ENCODE assay signal across 18 cellular contexts in genomic region chr10:110676016-110676415, GRCh38. TPM values are rescaled to one million over a fixed set of nuclear protein-coding genes. Genes with fewer than 3 reads are reported as not detected.
DNase-seq lines count a peak whose midpoint lies in the region; ATAC-seq, FAIRE-seq and TF ChIP-seq lines count a peak whose summit lies in the region.
"Had no signal": no experiment of that assay in that cellular context is flagged by ENCODE, and none has a peak within 500 bp of the region (broad histone marks: within the 10 kb centered on the region; RNA-seq: fewer than 3 reads in every experiment).

No MANE protein-coding gene starts in this region.

- 16 to 25% (median 24%) methylated on average over 6 of the region's 6 CpGs for WGBS in heart left ventricle, 4 donors

- intact Hi-C loops in heart left ventricle (cut with DNase I), result loop anchor here in 3 of 10 donors (2.0 to 10.0 kb wide), 3 partner anchors 64 to 219 kb away; no protein-coding TSS in a partner anchor
- intact Hi-C loops in Right ventricle myocardium inferior (cut with DNase I), result no loop called here

- peak overlapping the region in 10 of 12 donors; percentile 3 to 60 (median 36) for H3K27ac ChIP-seq in heart left ventricle
- no peak overlapping the region for H3K27ac ChIP-seq in HEK293 (ENCODE audit: extremely low read depth, low read depth, low read length)
- H3K27ac ChIP-seq: 22Rv1, C4-2B had no signal

- TF ChIP-seq POLR2A in heart left ventricle (IDR thresholded peaks at IDR 0.05) (no peak), H54 (IDR thresholded peaks at IDR 0.05; ENCODE audit: low read depth, low read length) (no peak)

- CTCF ChIA-PET in HEK293 (lab: Yijun Ruan, JAX), result interaction anchor here (1.2 to 2.4 kb wide), 3 partner anchors 12 to 65 kb away, joined by 3 to 10 read pairs (median 5); no protein-coding TSS in a partner anchor

- TF ChIP-seq CTCF in heart left ventricle (IDR thresholded peaks at IDR 0.05) (no peak), AG10803 (conservative IDR thresholded peaks at IDR 0.05; ENCODE audit: low read length) (no peak), HEK293 (tag by site-specific recombination; IDR thresholded peaks at IDR 0.05) (no peak)

- H3K4me1 ChIP-seq in heart left ventricle, result peaks cover 0 to 82% (median 21%) of the 10 kb centered on the region in 12 donors
- H3K4me1 ChIP-seq in HEK293 (ENCODE audit: control insufficient read depth, insufficient read depth, low read length), result peaks cover 5% of the 10 kb centered on the region; the same call in 1 of the 2 replicates
- H3K4me1 ChIP-seq: BE2C had no signal

- H3K9me3 ChIP-seq in heart left ventricle, result no peaks in the 10 kb centered on the region
- H3K9me3 ChIP-seq in HEK293 (ENCODE audit: control insufficient read depth, insufficient read depth, low read depth, low read length), result no peaks in the 10 kb centered on the region
- H3K9me3 ChIP-seq: BE2C had no signal

- ATAC-seq in heart left ventricle, result no peak
- no peak for ATAC-seq in Right ventricle myocardium inferior
- ATAC-seq in GM21367 (IDR thresholded peaks at IDR 0.05; ENCODE audit: unreplicated experiment), result no peak
- ATAC-seq: GM23338 had no signal

- POLR2A ChIA-PET in HEK293 (lab: Yijun Ruan, JAX), result no interaction called here

- H3K27me3 ChIP-seq in heart left ventricle, result no peaks in the 10 kb centered on the region
- H3K27me3 ChIP-seq: BE2C had no signal

- no peaks in the 10 kb centered on the region for H3K36me3 ChIP-seq in heart left ventricle
- no peaks in the 10 kb centered on the region for H3K36me3 ChIP-seq in HEK293 (ENCODE audit: control insufficient read depth in 2 of 2, insufficient read depth in 1 of 2, low read length in 2 of 2)
- H3K36me3 ChIP-seq: BE2C had no signal

- no peak overlapping the region for H3K4me3 ChIP-seq in heart left ventricle
- H3K4me3 ChIP-seq in AG10803 (ENCODE audit: low read length), result no peak overlapping the region
- H3K4me3 ChIP-seq in HEK293 (ENCODE audit: low read depth, low read length), result no peak overlapping the region
- H3K4me3 ChIP-seq: GM23338 had no signal

- FAIRE-seq in H54 (lab: Jason Lieb, UNC), result no peak

- DNase-seq in heart left ventricle, result no peak
- DNase-seq in Right ventricle myocardium inferior (ENCODE audit: missing footprints), result no peak
- DNase-seq in AG10803 (ENCODE audit: low read depth), result peak; percentile 67
- peak; percentile 18 for DNase-seq in dermis blood vessel endothelial cell
- no peak for DNase-seq in H54 (ENCODE audit: insufficient read length, low spot score)
- DNase-seq in SHP77 (lab: John Stamatoyannopoulos, UW), result no peak
- DNase-seq: BE2C; CD4-positive, alpha-beta memory T cell; DMS153; DMS79 treated with DMSO at 0.1 percent for 48 hours; GDM1; H9 had no signal

TF ChIP-seq in HEK293, 187 proteins besides CTCF, POLR2A, EP300 and RAD21:
- TF ChIP-seq ZNF133 (tag by site-specific recombination; IDR thresholded peaks at IDR 0.05) (peak; percentile 80), ZNF677 (tag by site-specific recombination; IDR thresholded peaks at IDR 0.05) (no peak), ZNF18 (tag by site-specific recombination; IDR thresholded peaks at IDR 0.05) (no peak)

RNA-seq across cellular contexts. Expression of gene RBM20, which starts 31.9 kb away (rescaled TPM):
- total RNA-seq in heart left ventricle, result 100 to 1,000 TPM in 4 of 9 donors, 10 to 100 TPM in 5; 73.0 to 152 (median 96.9) TPM
- 10 to 100 TPM; 29.9 to 53.5 TPM for polyA plus RNA-seq in heart left ventricle
- total RNA-seq in Right ventricle myocardium inferior, result 103 TPM
- 4.6 and 5.3 TPM in 2 replicates for total RNA-seq in dermis blood vessel endothelial cell
- total RNA-seq: CD4-positive, alpha-beta memory T cell had no signal
- polyA plus RNA-seq: IgD-negative memory B cell had no signal

Comparison
In these comparisons a context has a peak if more than half of its experiments do, and no peak if none do; other contexts are left out.
1. DNase-seq: peak in AG10803 (single experiment) and dermis blood vessel endothelial cell (single experiment); none in heart left ventricle (0 of 5), Right ventricle myocardium inferior (single experiment), H54 (single experiment) and SHP77 (0 of 2).
2. RNA of gene RBM20, which starts 31.9 kb away (total RNA-seq): 103 TPM in Right ventricle myocardium inferior (single experiment) and 73.0 to 152 TPM in heart left ventricle; 4.6 to 5.3 TPM in dermis blood vessel endothelial cell; every median in the first group is over 10 times any median in the second.